2 cellular contexts compared by ENCODE assay signal in the genomic region with DNA sequence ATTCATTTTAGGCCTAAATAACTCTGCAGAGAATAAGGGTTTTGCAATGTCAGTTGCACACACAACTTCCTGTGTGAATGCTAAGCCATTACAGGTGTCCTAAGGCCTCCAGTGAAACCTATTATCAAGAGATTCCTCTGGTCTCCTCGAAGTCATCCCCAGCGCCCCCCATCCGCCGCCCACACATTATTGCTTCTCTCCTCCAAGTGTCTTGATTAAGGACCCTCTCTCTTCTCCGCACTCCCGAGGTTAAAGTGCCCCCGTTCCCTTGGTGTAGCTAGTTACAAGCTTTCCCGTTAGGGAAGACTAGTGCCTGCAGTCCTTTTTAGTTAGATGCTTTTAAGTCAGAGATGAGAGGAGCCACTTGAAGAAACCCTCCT.
TF ChIP-seq lines count a peak whose summit lies in the region.

No MANE protein-coding gene starts in this region.

TF ChIP-seq in GM23338, 12 proteins besides CTCF, POLR2A, EP300 and RAD21:
- TF ChIP-seq ZNF462 (CRISPR knock-in tag; IDR thresholded peaks at IDR 0.05) (no peak), POLR2AphosphoS5 (IDR thresholded peaks at IDR 0.05; ENCODE audit: low read depth) (no peak), ZNF114 (CRISPR knock-in tag; IDR thresholded peaks at IDR 0.05) (no peak), CREB1 (CRISPR knock-in tag; IDR thresholded peaks at IDR 0.05; ENCODE audit: low read depth) (no peak), EZH2phosphoT487 (IDR thresholded peaks at IDR 0.05; ENCODE audit: unreplicated experiment) (no peak), ETS1 (IDR thresholded peaks at IDR 0.05) (no peak)

TF ChIP-seq in liver, 16 proteins besides CTCF, POLR2A, EP300 and RAD21 (continued from another document):
- TF ChIP-seq REST (IDR thresholded peaks at IDR 0.05) (no peak), YY1 (IDR thresholded peaks at IDR 0.05) (no peak), SP1 (IDR thresholded peaks at IDR 0.05) (no peak)
- TF ChIP-seq, protein P1, sequence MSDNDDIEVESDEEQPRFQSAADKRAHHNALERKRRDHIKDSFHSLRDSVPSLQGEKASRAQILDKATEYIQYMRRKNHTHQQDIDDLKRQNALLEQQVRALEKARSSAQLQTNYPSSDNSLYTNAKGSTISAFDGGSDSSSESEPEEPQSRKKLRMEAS (IDR thresholded peaks at IDR 0.05) = no peak
